22 cellular contexts compared by ENCODE assay signal in genomic region chr9:114456929-114457328, GRCh38.
"Had no signal": no experiment of that assay in that cellular context is flagged by ENCODE, and none has a peak within 500 bp of the region (broad histone marks: within the 10 kb centered on the region; RNA-seq: fewer than 3 reads in every experiment).

No MANE protein-coding gene starts in this region.

- H3K27ac ChIP-seq: colonic mucosa, esophagus muscularis mucosa, lower lobe of right lung, ovary, right atrium auricular region, stomach, testis, tibial artery had no signal

- H3K4me1 ChIP-seq: colonic mucosa, lower lobe of right lung, right atrium auricular region, stomach, tibial artery had no signal

- H3K9me3 ChIP-seq: colonic mucosa, esophagus muscularis mucosa, lower lobe of right lung, ovary, right atrium auricular region, stomach, testis, tibial artery had no signal

- H3K36me3 ChIP-seq: colonic mucosa, lower lobe of right lung, ovary, right atrium auricular region, stomach, tibial artery had no signal

- ATAC-seq: left ventricle myocardium superior; lower lobe of right lung; natural killer cell; sciatic nerve; stimulated activated effector memory CD8-positive, alpha-beta T cell treated with anti-CD3 and anti-CD28 coated beads, Interleukin-12 subunit alpha, Interleukin-12 subunit beta, amount 100 ng/mL, for 72 hours had no signal

- H3K4me3 ChIP-seq: colonic mucosa, esophagus muscularis mucosa, lower lobe of right lung, ovary, right atrium auricular region, stomach, testis, tibial artery had no signal

- DNase-seq: colonic mucosa; effector memory CD4-positive, alpha-beta T cell; foreskin melanocyte; hypothalamus; immature natural killer cell; left ventricle myocardium superior; lower lobe of right lung; natural killer cell; occipital lobe; ovary; stimulated activated CD4-positive, alpha-beta T cell treated with anti-CD3 and anti-CD28 coated beads, Interleukin-2, amount 100 ng/mL, for 24 hours; stimulated activated CD4-positive, alpha-beta T cell treated with anti-CD3 and anti-CD28 coated beads, Interleukin-4, amount 100 ng/mL, for 24 hours; stimulated activated naive CD4-positive, alpha-beta T cell treated with Interleukin-2 at 50 U/mL for 16 hours; stomach; testis; tibial artery had no signal

- H3K27me3 ChIP-seq: colonic mucosa, esophagus muscularis mucosa, ovary, right atrium auricular region, stomach, testis, tibial artery had no signal

- FAIRE-seq: endothelial cell of umbilical vein, keratinocyte had no signal
